In the genomic region with DNA sequence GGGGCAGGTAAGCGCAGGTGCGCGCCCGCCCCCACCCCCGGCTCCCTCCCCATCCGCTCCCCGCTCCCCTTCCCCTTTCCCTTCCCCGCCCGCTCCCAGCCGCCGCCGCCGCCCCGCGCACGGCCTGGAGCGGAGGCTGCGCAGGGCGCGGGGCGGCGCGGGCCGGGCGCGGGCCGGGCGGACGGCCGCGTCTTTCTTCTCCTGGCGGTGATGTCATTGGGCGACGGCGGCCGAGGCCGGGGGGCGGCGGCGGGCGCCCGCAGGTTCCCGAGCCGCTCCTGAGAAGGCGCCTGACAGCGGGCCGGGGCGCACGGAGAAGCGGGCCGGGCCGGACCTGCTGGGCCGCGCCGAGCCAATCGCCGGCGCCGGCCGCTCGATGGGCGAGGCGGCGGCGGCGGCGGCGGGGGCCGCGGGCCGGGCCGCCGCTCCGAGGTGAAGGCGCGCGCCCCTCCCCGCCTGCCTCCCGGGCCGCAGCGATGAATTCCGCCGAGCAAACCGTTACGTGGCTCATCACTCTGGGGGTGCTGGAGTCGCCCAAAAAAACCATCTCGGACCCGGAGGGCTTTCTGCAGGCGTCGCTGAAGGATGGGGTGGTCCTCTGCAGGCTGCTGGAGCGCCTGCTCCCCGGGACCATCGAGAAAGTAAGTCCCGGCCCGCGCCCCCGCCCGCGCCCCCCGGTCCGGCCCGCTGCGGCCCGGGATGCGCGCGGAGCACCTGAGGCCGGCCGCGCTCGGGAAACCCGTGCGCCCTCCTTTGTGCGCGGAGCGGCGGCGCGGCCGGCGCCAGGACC, we compare ENCODE assay signal across 8 cellular contexts. TPM values are rescaled to one million over a fixed set of nuclear protein-coding genes. Genes with fewer than 3 reads are reported as not detected.
DNase-seq lines count a peak whose midpoint lies in the region; ATAC-seq and TF ChIP-seq lines count a peak whose summit lies in the region.

ARHGEF7 (plus strand) TSS at position 260 of the 790 bp plus-strand sequence; CDS start at position 477, 217 bp downstream.

- H3K9me3 Mint-ChIP-seq in activated T-cell treated with anti-CD3 and anti-CD28 coated beads, Interleukin-2, amount 50 U/mL, for 24 hours = no peaks in the 10 kb centered on the region

- H3K36me3 Mint-ChIP-seq in activated T-cell treated with anti-CD3 and anti-CD28 coated beads, Interleukin-2, amount 50 U/mL, for 24 hours (ENCODE audit: low read depth) = no peaks in the 10 kb centered on the region

- no peaks in the 10 kb centered on the region for H3K79me2 ChIP-seq in DOHH2 (ENCODE audit: control insufficient read depth, low read length)

- peak within 1 kb of the TSS; percentile 81 for H3K4me3 Mint-ChIP-seq in activated T-cell treated with anti-CD3 and anti-CD28 coated beads, Interleukin-2, amount 50 U/mL, for 24 hours

- H3K4me2 ChIP-seq in DOHH2 (ENCODE audit: low read length) = peak within 1 kb of the TSS; percentile 60

- H3K9me2 ChIP-seq in DOHH2 (replicated peaks; ENCODE audit: control insufficient read depth, low read length) = no peaks in the 10 kb centered on the region

- H3K9me3 ChIP-seq in DOHH2 (ENCODE audit: control insufficient read depth, insufficient read depth, low read length) = 0 out of 2 replicates have a peak, but pooled peaks cover under 1% of the 10 kb centered on the region

- no peak for DNase-seq in activated T-cell treated with anti-CD3 and anti-CD28 coated beads, Interleukin-2, amount 50 U/mL, for 24 hours
- DNase-seq in glomerular endothelial cell (ENCODE audit: extremely low read depth, low read depth, low spot score) = no peak
- no peak for DNase-seq in occipital lobe (lab: John Stamatoyannopoulos, UW)
- DNase-seq in NAMALWA (ENCODE audit: low spot score) = no peak

- H3K27me3 ChIP-seq in DOHH2 (ENCODE audit: control insufficient read depth, low read length) = peaks cover 78% of the 10 kb centered on the region

- peak within 1 kb of the TSS; percentile 54 for H3K27ac Mint-ChIP-seq in activated T-cell treated with anti-CD3 and anti-CD28 coated beads, Interleukin-2, amount 50 U/mL, for 24 hours

- no peaks in the 10 kb centered on the region for H4K20me1 ChIP-seq in DOHH2 (ENCODE audit: control insufficient read depth, insufficient read depth, low read depth, low read length)

- TF ChIP-seq CTCF in DOHH2 (IDR thresholded peaks at IDR 0.05; ENCODE audit: low read depth, low read length, poor library complexity, severe bottlenecking) = no peak

- peaks cover 7% of the 10 kb centered on the region; the same call in 1 of the 2 replicates for H3K4me1 ChIP-seq in DOHH2 (ENCODE audit: control insufficient read depth, low read length)

- peak; percentile 45 for ATAC-seq in HG02798 (IDR thresholded peaks at IDR 0.05; ENCODE audit: poor library complexity, unreplicated experiment)
- ATAC-seq in GM21360 (IDR thresholded peaks at IDR 0.05; ENCODE audit: unreplicated experiment) = no peak
- no peak for ATAC-seq in GM18517 (IDR thresholded peaks at IDR 0.05; ENCODE audit: unreplicated experiment)

- peak within 1 kb of the TSS; percentile 49 for H3K4me3 ChIP-seq in DOHH2 (ENCODE audit: low read length)

- H3K36me3 ChIP-seq in DOHH2 (ENCODE audit: control insufficient read depth, low read length) = no peaks in the 10 kb centered on the region

- peaks cover 15% of the 10 kb centered on the region for H3K4me1 Mint-ChIP-seq in activated T-cell treated with anti-CD3 and anti-CD28 coated beads, Interleukin-2, amount 50 U/mL, for 24 hours (ENCODE audit: low read depth)

- peaks cover 81% of the 10 kb centered on the region for H3K27me3 Mint-ChIP-seq in activated T-cell treated with anti-CD3 and anti-CD28 coated beads, Interleukin-2, amount 50 U/mL, for 24 hours

- no peak within 1 kb of the TSS for H3K27ac ChIP-seq in DOHH2 (ENCODE audit: low read depth, low read length)

- no peaks in the 10 kb centered on the region for H3F3A ChIP-seq in DOHH2 (ENCODE audit: control insufficient read depth, insufficient read depth)

RNA-seq across cellular contexts. Expression of gene ARHGEF7, which starts in this region (rescaled TPM):
- total RNA-seq in glomerular endothelial cell = 158 and 197 TPM in 2 replicates
- total RNA-seq in occipital lobe = 157 TPM
